In the genomic region with DNA sequence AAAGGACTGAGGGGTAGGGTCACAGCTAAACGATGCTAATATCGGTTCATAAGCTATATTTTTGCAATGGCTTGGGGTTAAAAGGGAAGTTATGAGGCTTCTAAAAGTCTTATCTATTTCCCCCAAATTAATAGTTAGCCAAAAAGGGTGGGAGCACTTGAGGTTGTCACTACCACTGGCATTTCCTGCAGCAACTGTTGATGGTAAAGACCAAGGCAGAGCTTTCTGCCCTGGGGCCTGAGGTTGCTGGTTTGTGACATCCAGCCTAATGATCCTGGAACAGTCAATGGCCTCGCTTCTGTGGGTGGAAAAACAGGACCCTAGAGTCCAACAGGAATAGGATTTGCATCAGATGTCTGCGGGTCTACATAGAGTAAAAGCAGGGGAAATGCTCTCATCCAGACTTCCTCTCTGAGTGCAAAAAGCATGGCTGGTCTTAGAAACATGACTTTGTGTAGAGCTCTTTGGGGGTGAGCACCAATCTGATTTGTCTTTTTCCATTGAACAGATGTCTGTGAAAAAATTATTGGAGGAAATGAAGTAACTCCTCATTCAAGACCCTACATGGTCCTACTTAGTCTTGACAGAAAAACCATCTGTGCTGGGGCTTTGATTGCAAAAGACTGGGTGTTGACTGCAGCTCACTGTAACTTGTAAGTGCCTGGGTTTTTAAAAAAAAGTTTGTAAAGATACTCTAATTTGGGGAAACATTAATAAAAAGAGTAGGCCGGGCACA, we compare ENCODE assay signal across 21 cellular contexts. TPM values are rescaled to one million over a fixed set of nuclear protein-coding genes. Genes with fewer than 3 reads are reported as not detected.
DNase-seq lines count a peak whose midpoint lies in the region; ATAC-seq and TF ChIP-seq lines count a peak whose summit lies in the region.
"Had no signal": no experiment of that assay in that cellular context is flagged by ENCODE, and none has a peak within 500 bp of the region (broad histone marks: within the 10 kb centered on the region; RNA-seq: fewer than 3 reads in every experiment).

No MANE protein-coding gene starts in this region.

- no peak for TF ChIP-seq CTCF in CD4-positive, alpha-beta T cell (IDR thresholded peaks at IDR 0.05)
- TF ChIP-seq CTCF in type B pancreatic cell (conservative IDR thresholded peaks at IDR 0.05): no peak

- H3K27me3 ChIP-seq in CD4-positive, alpha-beta T cell (ENCODE audit: control insufficient read depth, insufficient read depth, low read length): no peaks in the 10 kb centered on the region
- H3K27me3 ChIP-seq: cardiac muscle cell, upper lobe of right lung had no signal

- H3K9me3 Mint-ChIP-seq in T-helper 1 cell treated with Interleukin-12 subunit alpha and Interleukin-12 subunit beta and Interleukin-4 antibody, amounts not matched to agents 30 μg/mL and 1 μg/mL, for 36 hours: peaks cover 8% of the 10 kb centered on the region
- H3K9me3 Mint-ChIP-seq in CD4-positive, alpha-beta T cell: no peaks in the 10 kb centered on the region
- H3K9me3 Mint-ChIP-seq in effector memory CD8-positive, alpha-beta T cell: no peaks in the 10 kb centered on the region
- no peaks in the 10 kb centered on the region for H3K9me3 Mint-ChIP-seq in type B pancreatic cell

- intact Hi-C loops in CD4-positive, alpha-beta T cell (cut with DNase I, micrococcal nuclease): loop anchor here (5.0 to 10.0 kb wide), 4 partner anchors 37 to 200 kb away; partner anchors contain the start of genes DHX29 (in 1 of the 2) and MTREX (in 1 of the 2)

- no peak overlapping the region for H3K27ac ChIP-seq in CD4-positive, alpha-beta T cell (ENCODE audit: low read depth, low read length)
- H3K27ac ChIP-seq: cardiac muscle cell, upper lobe of right lung had no signal

- peak overlapping the region; percentile 64 for H3K27ac Mint-ChIP-seq in T-helper 1 cell treated with Interleukin-12 subunit alpha and Interleukin-12 subunit beta and Interleukin-4 antibody, amounts not matched to agents 30 μg/mL and 1 μg/mL, for 36 hours
- no peak overlapping the region for H3K27ac Mint-ChIP-seq in CD4-positive, alpha-beta T cell
- H3K27ac Mint-ChIP-seq in effector memory CD8-positive, alpha-beta T cell: peak overlapping the region; percentile 90 to 92
- H3K27ac Mint-ChIP-seq in type B pancreatic cell: no peak overlapping the region

- no peaks in the 10 kb centered on the region for H3K9me3 ChIP-seq in CD4-positive, alpha-beta T cell (ENCODE audit: control insufficient read depth, low read length)
- H3K9me3 ChIP-seq: upper lobe of right lung had no signal

- no peaks in the 10 kb centered on the region for H3K27me3 Mint-ChIP-seq in T-helper 1 cell treated with Interleukin-12 subunit alpha and Interleukin-12 subunit beta and Interleukin-4 antibody, amounts not matched to agents 30 μg/mL and 1 μg/mL, for 36 hours (ENCODE audit: low read depth)
- H3K27me3 Mint-ChIP-seq in CD4-positive, alpha-beta T cell: no peaks in the 10 kb centered on the region
- no peaks in the 10 kb centered on the region for H3K27me3 Mint-ChIP-seq in effector memory CD8-positive, alpha-beta T cell
- peaks cover 3% of the 10 kb centered on the region for H3K27me3 Mint-ChIP-seq in type B pancreatic cell

- peaks cover 61% of the 10 kb centered on the region for H3K4me1 Mint-ChIP-seq in T-helper 1 cell treated with Interleukin-12 subunit alpha and Interleukin-12 subunit beta and Interleukin-4 antibody, amounts not matched to agents 30 μg/mL and 1 μg/mL, for 36 hours (ENCODE audit: low read depth)
- H3K4me1 Mint-ChIP-seq in CD4-positive, alpha-beta T cell (ENCODE audit: low read depth): peaks cover 55% of the 10 kb centered on the region
- peaks cover 48 to 72% of the 10 kb centered on the region in 2 donors for H3K4me1 Mint-ChIP-seq in effector memory CD8-positive, alpha-beta T cell (ENCODE audit: low read depth in 2 of 2)
- no peaks in the 10 kb centered on the region for H3K4me1 Mint-ChIP-seq in type B pancreatic cell (ENCODE audit: unreplicated experiment)

- peak overlapping the region; percentile 93 for H3K4me3 Mint-ChIP-seq in T-helper 1 cell treated with Interleukin-12 subunit alpha and Interleukin-12 subunit beta and Interleukin-4 antibody, amounts not matched to agents 30 μg/mL and 1 μg/mL, for 36 hours
- H3K4me3 Mint-ChIP-seq in CD4-positive, alpha-beta T cell: peak overlapping the region; percentile 80
- H3K4me3 Mint-ChIP-seq in effector memory CD8-positive, alpha-beta T cell: peak overlapping the region; percentile 95 to 99
- no peak overlapping the region for H3K4me3 Mint-ChIP-seq in type B pancreatic cell

- CTCF ChIA-PET in CD4-positive, alpha-beta T cell (lab: Charles Lee): interaction anchor here (1.4 kb wide), 1 partner anchor 33 kb away, joined by 3 read pairs; no protein-coding TSS in a partner anchor

- peaks cover 71% of the 10 kb centered on the region for H3K36me3 Mint-ChIP-seq in T-helper 1 cell treated with Interleukin-12 subunit alpha and Interleukin-12 subunit beta and Interleukin-4 antibody, amounts not matched to agents 30 μg/mL and 1 μg/mL, for 36 hours (ENCODE audit: low read depth)
- H3K36me3 Mint-ChIP-seq in CD4-positive, alpha-beta T cell (ENCODE audit: low read depth): no peaks in the 10 kb centered on the region
- H3K36me3 Mint-ChIP-seq in effector memory CD8-positive, alpha-beta T cell (ENCODE audit: insufficient read depth): peaks cover 47% of the 10 kb centered on the region
- no peaks in the 10 kb centered on the region for H3K36me3 Mint-ChIP-seq in type B pancreatic cell

- POLR2A ChIA-PET in CD4-positive, alpha-beta T cell (lab: Charles Lee): interaction anchor here (0.8 to 1.4 kb wide), 4 partner anchors 9 to 161 kb away, joined by 3 to 6 read pairs (median 4); no protein-coding TSS in a partner anchor

- DNase-seq in T-helper 1 cell (no peak), NOMO-1 treated with dmso at 0.1 percent for 144 hours (lab: John Stamatoyannopoulos, UW; ENCODE audit: unreplicated experiment) (peak; percentile 55), OCI-M1 (lab: John Stamatoyannopoulos, UW) (no peak), type B pancreatic cell (ENCODE audit: extremely low spot score, unreplicated experiment) (no peak)
- DNase-seq in CD4-positive, alpha-beta T cell: no peak
- no peak for DNase-seq in effector memory CD8-positive, alpha-beta T cell
- DNase-seq: 8988T; activated CD4-positive, alpha-beta T cell treated with anti-CD3 and anti-CD28 coated beads, Interleukin-2, amount 50 U/mL, for 48 hours; amygdala; NCI-H1436; NCI-H524; retina; stimulated activated CD4-positive, alpha-beta T cell treated with anti-CD3 and anti-CD28 coated beads, Interleukin-4, amount 100 ng/mL, for 4 hours; upper lobe of right lung had no signal

- ATAC-seq in CD4-positive, alpha-beta T cell (ENCODE audit: poor library complexity): no peak
- no peak for ATAC-seq in effector memory CD8-positive, alpha-beta T cell (replicated peaks)
- no peak for ATAC-seq in GM19467 (IDR thresholded peaks at IDR 0.05; ENCODE audit: unreplicated experiment)
- ATAC-seq: upper lobe of right lung had no signal

RNA-seq across cellular contexts. Expression of gene GZMA, which starts 2.7 kb away (rescaled TPM):
- 1 to 10 TPM; 3.5 to 5.0 TPM for total RNA-seq in CD4-positive, alpha-beta T cell
- total RNA-seq in type B pancreatic cell (ENCODE audit: low replicate concordance): not detected in 2 replicates
- total RNA-seq: cardiac muscle cell, epithelial cell of proximal tubule, kidney epithelial cell, lung microvascular endothelial cell, M059J had no signal

RNA-seq across cellular contexts. Expression of gene GPX8, which starts 54.8 kb away (rescaled TPM):
- total RNA-seq in CD4-positive, alpha-beta T cell: not detected
- total RNA-seq in type B pancreatic cell (ENCODE audit: low replicate concordance): 34.6 and 58.6 TPM in 2 replicates

Comparison
In these comparisons a context has a peak if more than half of its experiments do, and no peak if none do; other contexts are left out.
1. H3K27ac Mint-ChIP-seq: peak in T-helper 1 cell treated with Interleukin-12 subunit alpha and Interleukin-12 subunit beta and Interleukin-4 antibody, amounts not matched to agents 30 μg/mL and 1 μg/mL, for 36 hours (single experiment) and effector memory CD8-positive, alpha-beta T cell (2 of 2); none in CD4-positive, alpha-beta T cell (single experiment) and type B pancreatic cell (single experiment).
2. RNA of gene GPX8, which starts 54.8 kb away (total RNA-seq): 34.6 to 58.6 TPM in type B pancreatic cell; not detected in CD4-positive, alpha-beta T cell; every median in the first group is over 10 times any median in the second.